Comparison of ENCODE assay signal across 8 cellular contexts in the genomic region with DNA sequence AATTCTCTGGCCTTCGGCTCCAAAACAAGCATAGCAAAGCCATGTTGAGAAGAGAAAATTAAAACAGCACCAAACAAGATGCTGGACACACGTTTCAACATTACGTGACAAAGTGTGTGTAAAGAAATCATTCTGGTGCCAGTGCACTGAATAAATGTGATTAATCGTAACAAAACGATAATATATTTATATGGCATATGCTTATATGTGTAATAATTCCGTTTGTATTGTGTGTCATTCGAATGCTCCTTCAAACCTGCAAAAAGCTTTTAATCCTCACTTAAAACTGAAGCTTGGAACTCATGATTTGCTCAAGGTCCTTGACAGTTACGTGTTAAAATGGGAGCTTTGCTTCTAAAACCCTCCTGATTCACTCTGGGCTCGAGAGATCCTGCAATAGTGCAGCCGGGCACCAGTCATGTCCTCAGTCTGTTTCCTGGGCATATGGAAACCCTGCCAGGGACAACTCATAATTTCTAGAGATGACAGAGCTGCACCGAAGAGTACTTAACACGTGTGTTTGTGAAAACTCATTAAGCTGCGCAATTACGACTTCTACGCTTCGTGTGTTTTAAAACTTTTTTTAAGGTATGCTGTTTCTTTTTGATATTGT. TPM values are rescaled to one million over a fixed set of nuclear protein-coding genes. Genes with fewer than 3 reads are reported as not detected.
DNase-seq lines count a peak whose midpoint lies in the region; ATAC-seq, FAIRE-seq and TF ChIP-seq lines count a peak whose summit lies in the region.

No MANE protein-coding gene starts in this region.

- POLR2A ChIA-PET in IMR-90 (lab: Charles Lee; ENCODE audit: unreplicated experiment), result interaction anchor here (0.7 to 1.3 kb wide), 3 partner anchors 14 to 39 kb away, joined by 3 to 4 read pairs (median 4); no protein-coding TSS in a partner anchor
- POLR2A ChIA-PET in MCF 10A (lab: Yijun Ruan, JAX), result interaction anchor here (0.5 to 6.2 kb wide), 26 partner anchors 8 to 644 kb away, joined by 3 to 108 read pairs (median 4); a partner anchor contains a TSS
- POLR2A ChIA-PET in naive thymus-derived CD8-positive, alpha-beta T cell (lab: Charles Lee), result interaction anchor here (0.6 to 5.2 kb wide), 32 partner anchors 10 to 1580 kb away, joined by 3 to 124 read pairs (median 4); a partner anchor contains a TSS

- peak overlapping the region; percentile 9 to 85 (median 43); a peak in 19 of 22 replicates for H3K4me2 ChIP-seq in BLaER1 treated with 17β-estradiol and CSF1 and Interleukin-3, amounts not matched to agents 10 nM and 100 nM
- peak overlapping the region; percentile 88 for H3K4me2 ChIP-seq in IMR-90 (ENCODE audit: low read depth, low read length)

- H3K4me3 ChIP-seq in BLaER1 treated with 17β-estradiol and CSF1 and Interleukin-3, amounts not matched to agents 10 nM and 100 nM, result peak overlapping the region in 1 of 10 experiments; percentile 95; a peak in 1 of 20 replicates
- H3K4me3 ChIP-seq in IMR-90 (ENCODE audit: insufficient read depth, low read depth, low read length), result peak overlapping the region; percentile 51

- peak overlapping the region; percentile 16; the same call in 1 of the 2 replicates for H3K4ac ChIP-seq in IMR-90 (ENCODE audit: low read depth, low read length)

- H3K27me3 Mint-ChIP-seq in MCF 10A (ENCODE audit: insufficient read depth, unreplicated experiment), result no peaks in the 10 kb centered on the region
- no peaks in the 10 kb centered on the region for H3K27me3 Mint-ChIP-seq in naive thymus-derived CD8-positive, alpha-beta T cell

- 11% methylated on average over 3 of the region's 16 CpGs; no CpG with 5 or more reads in 1 of the 2 experiments for WGBS in IMR-90 (ENCODE audit: extremely low coverage in 2 of 2, insufficient read length in 1 of 2), 2 experiments

- intact Hi-C loops in IMR-90 (cut with micrococcal nuclease) (loop anchor here (1.0 to 10.0 kb wide), 3 partner anchors 41 to 245 kb away; a partner anchor contains a TSS), MCF 10A (cut with micrococcal nuclease) (loop anchor here (1.0 to 5.0 kb wide), 3 partner anchors 41 to 242 kb away; a partner anchor contains a TSS)

- H3K56ac ChIP-seq in IMR-90 (ENCODE audit: extremely low read depth, insufficient read depth, low read length), result no peak overlapping the region

- H3K27me3 ChIP-seq in BLaER1 treated with 17β-estradiol and CSF1 and Interleukin-3, amounts not matched to agents 10 nM and 100 nM, result no peaks in the 10 kb centered on the region
- H3K27me3 ChIP-seq in IMR-90 (ENCODE audit: control insufficient read depth, insufficient read depth, low read length), result no peaks in the 10 kb centered on the region

- FAIRE-seq in GM19239 (lab: Jason Lieb, UNC), result no peak

- TF ChIP-seq CTCF in IMR-90 (conservative IDR thresholded peaks at IDR 0.05; ENCODE audit: low read depth, low read length) (no peak), MCF 10A (IDR thresholded peaks at IDR 0.05; ENCODE audit: unreplicated experiment) (no peak), GM13977 (IDR thresholded peaks at IDR 0.05; ENCODE audit: extremely low read depth, insufficient read depth, missing control alignments) (no peak)

- H3K36me3 ChIP-seq in BLaER1 treated with 17β-estradiol and CSF1 and Interleukin-3, amounts not matched to agents 10 nM and 100 nM, result peaks cover 32 to 76% (median 64%) of the 10 kb centered on the region in 11 experiments
- H3K36me3 ChIP-seq in IMR-90 (ENCODE audit: control insufficient read depth, insufficient read depth, low read length), result peaks cover 26% of the 10 kb centered on the region

- peak overlapping the region; percentile 35 for H3K14ac ChIP-seq in IMR-90 (replicated peaks; ENCODE audit: low read depth, low read length)

- peaks cover 19% of the 10 kb centered on the region for H3K4me1 Mint-ChIP-seq in MCF 10A (ENCODE audit: insufficient read depth, unreplicated experiment)
- peaks cover 27 to 49% (median 44%) of the 10 kb centered on the region in 4 donors for H3K4me1 Mint-ChIP-seq in naive thymus-derived CD8-positive, alpha-beta T cell

- 0 out of 3 replicates have a peak overlapping the region, but pooled peaks have one; percentile 3 for H2BK15ac ChIP-seq in IMR-90 (ENCODE audit: low read depth, low read length)

- no peak overlapping the region for H3K27ac ChIP-seq in BLaER1 treated with 17β-estradiol and CSF1 and Interleukin-3, amounts not matched to agents 10 nM and 100 nM
- H3K27ac ChIP-seq in IMR-90 (ENCODE audit: insufficient read depth, low read length), result no peak overlapping the region

- peak overlapping the region; percentile 95 for H3K4me3 Mint-ChIP-seq in MCF 10A (ENCODE audit: unreplicated experiment)
- H3K4me3 Mint-ChIP-seq in naive thymus-derived CD8-positive, alpha-beta T cell, result peak overlapping the region; percentile 90 to 100 (median 98)

- 0 out of 2 replicates have a peak overlapping the region, but pooled peaks have one; percentile 14 for H2AK5ac ChIP-seq in IMR-90 (ENCODE audit: low read depth, low read length)

- ATAC-seq in IMR-90 (ENCODE audit: low read depth) (no peak), GM18505 (IDR thresholded peaks at IDR 0.05; ENCODE audit: unreplicated experiment) (no peak)
- no peak for ATAC-seq in naive thymus-derived CD8-positive, alpha-beta T cell

- H3K79me1 ChIP-seq in IMR-90 (ENCODE audit: low read depth in 1 of 2, low read length in 2 of 2), result peaks cover 0 to 40% of the 10 kb centered on the region in 2 experiments; a peak in 2 of 4 replicates

- H3K36me3 Mint-ChIP-seq in MCF 10A (ENCODE audit: insufficient read depth, unreplicated experiment), result peaks cover 59% of the 10 kb centered on the region
- peaks cover 0 to 38% (median 18%) of the 10 kb centered on the region in 3 donors for H3K36me3 Mint-ChIP-seq in naive thymus-derived CD8-positive, alpha-beta T cell

- in situ Hi-C loops in IMR-90 (cut with MboI; ENCODE audit: low sequenced_read_pairs), result loop anchor here (25.0 kb wide), 1 partner anchor 768 kb away; a partner anchor contains a TSS
- in situ Hi-C loops in GM13977 (cut with MboI; ENCODE audit: low pct_unique_long_range_greater_than_20kb, low sequenced_read_pairs, unreplicated experiment), result loop anchor here (10.0 kb wide), 1 partner anchor 135 kb away; no protein-coding TSS in a partner anchor

- H3K4me1 ChIP-seq in BLaER1 treated with 17β-estradiol and CSF1 and Interleukin-3, amounts not matched to agents 10 nM and 100 nM, result peaks cover 37 to 66% (median 52%) of the 10 kb centered on the region in 10 experiments
- peaks cover 12% of the 10 kb centered on the region for H3K4me1 ChIP-seq in IMR-90 (ENCODE audit: control insufficient read depth, insufficient read depth, low read length)

- TF ChIP-seq POLR2A in IMR-90 (IDR thresholded peaks at IDR 0.05; ENCODE audit: low read depth, low read length) (no peak), GM18505 (IDR thresholded peaks at IDR 0.05; ENCODE audit: borderline replicate concordance, extremely low read depth, insufficient read depth, insufficient read length) (no peak)

- peak overlapping the region; percentile 32 to 85 for H4K8ac ChIP-seq in IMR-90 (ENCODE audit: low read depth in 2 of 2, low read length in 2 of 2)

- peak overlapping the region; percentile 97 for H3K27ac Mint-ChIP-seq in MCF 10A (ENCODE audit: low read depth, unreplicated experiment)
- peak overlapping the region; percentile 46 to 99 (median 94) for H3K27ac Mint-ChIP-seq in naive thymus-derived CD8-positive, alpha-beta T cell

- H2BK120ac ChIP-seq in IMR-90 (ENCODE audit: low read depth, low read length), result no peak overlapping the region

- peak overlapping the region; percentile 24; the same call in 1 of the 2 replicates for H4K5ac ChIP-seq in IMR-90 (ENCODE audit: low read depth, low read length)

- peak overlapping the region in 8 of 11 experiments; percentile 21 to 98 (median 46); a peak in 8 of 22 replicates for H3K9ac ChIP-seq in BLaER1 treated with 17β-estradiol and CSF1 and Interleukin-3, amounts not matched to agents 10 nM and 100 nM
- peak overlapping the region; percentile 45; the same call in 1 of the 2 replicates for H3K9ac ChIP-seq in IMR-90 (ENCODE audit: low read depth, low read length)

- BruUV-seq in IMR-90 (replicated peaks; lab: Mats Ljungman, UMichigan) (no TSS peak), MCF 10A (replicated peaks; lab: Mats Ljungman, UMichigan) (no TSS peak)

- H4K20me1 ChIP-seq in BLaER1 treated with 17β-estradiol and CSF1 and Interleukin-3, amounts not matched to agents 10 nM and 100 nM, result peaks cover 36 to 82% (median 46%) of the 10 kb centered on the region in 11 experiments; a peak in 21 of 22 replicates
- peaks cover 56% of the 10 kb centered on the region for H4K20me1 ChIP-seq in IMR-90 (ENCODE audit: insufficient read depth, low read length)

- H3K9me3 ChIP-seq in BLaER1 treated with 17β-estradiol and CSF1 and Interleukin-3, amounts not matched to agents 10 nM and 100 nM (replicated peaks in 1 of 11), result peaks cover 10 to 17% (median 16%) of the 10 kb centered on the region in 11 experiments
- peaks cover 5% of the 10 kb centered on the region; the same call in 1 of the 2 replicates for H3K9me3 ChIP-seq in IMR-90 (ENCODE audit: control insufficient read depth, insufficient read depth, low read length)

- H2AFZ ChIP-seq in IMR-90 (replicated peaks; ENCODE audit: low read length, poor library complexity), result peak overlapping the region; percentile 76

- H3K18ac ChIP-seq in IMR-90 (ENCODE audit: low read depth, low read length), result peak overlapping the region; percentile 20; the same call in 1 of the 2 replicates

- H2BK5ac ChIP-seq in IMR-90 (ENCODE audit: low read depth, low read length, poor library complexity, severe bottlenecking), result peak overlapping the region; percentile 40

- TF ChIP-seq RAD21 in IMR-90 (IDR thresholded peaks at IDR 0.05; ENCODE audit: low read length), result no peak

- H3K9me3 Mint-ChIP-seq in MCF 10A (ENCODE audit: unreplicated experiment), result no peaks in the 10 kb centered on the region
- H3K9me3 Mint-ChIP-seq in naive thymus-derived CD8-positive, alpha-beta T cell, result no peaks in the 10 kb centered on the region

- CTCF ChIA-PET in IMR-90 (lab: Yijun Ruan, JAX), result interaction anchor here (0.6 to 1.7 kb wide), 8 partner anchors 8 to 136 kb away, joined by 3 to 7 read pairs (median 3); no protein-coding TSS in a partner anchor
- CTCF ChIA-PET in MCF 10A (lab: Yijun Ruan, JAX), result interaction anchor here (0.6 to 3.5 kb wide), 17 partner anchors 10 to 646 kb away, joined by 3 to 30 read pairs (median 4); no protein-coding TSS in a partner anchor

- peak overlapping the region; percentile 1 for H2AK9ac ChIP-seq in IMR-90 (replicated peaks; ENCODE audit: low read depth, low read length, poor library complexity)

- H4K91ac ChIP-seq in IMR-90 (ENCODE audit: insufficient read depth, low read depth, low read length), result 0 out of 2 replicates have a peak overlapping the region, but pooled peaks have one; percentile 4

- peaks cover 13% of the 10 kb centered on the region for H3K9me1 ChIP-seq in IMR-90 (ENCODE audit: insufficient read depth, low read length)

- DNase-seq in IMR-90 (no peak), MCF 10A (ENCODE audit: unreplicated experiment) (no peak), GM19239 (ENCODE audit: insufficient read length, low spot score) (no peak), cerebellar cortex (ENCODE audit: low spot score) (no peak), GM13977 (ENCODE audit: low spot score) (no peak)
- no peak for DNase-seq in naive thymus-derived CD8-positive, alpha-beta T cell

- H2BK20ac ChIP-seq in IMR-90 (ENCODE audit: low read depth, low read length), result no peak overlapping the region

- dilution Hi-C loops in IMR-90 (cut with HindIII; ENCODE audit: low sequenced_read_pairs, unreplicated experiment), result no loop called here

- peak overlapping the region; percentile 39; the same call in 1 of the 2 replicates for H3K23ac ChIP-seq in IMR-90 (ENCODE audit: low read depth, low read length)

RNA-seq across cellular contexts. Expression of a gene that starts 0.7 kb away (rescaled TPM):
- total RNA-seq in IMR-90 (2012; rRNA removed), result 40.8 and 44.6 TPM in 2 replicates
- 41.0 and 43.1 TPM in 2 replicates for polyA plus RNA-seq in IMR-90 (2012; rRNA removed)
- 18.5 and 19.3 TPM in 2 replicates for polyA plus RNA-seq in IMR-90 (2012; cell fraction: cytosol; rRNA removed)
- polyA plus RNA-seq in IMR-90 (2012; cell fraction: nucleus; rRNA removed; ENCODE audit: low replicate concordance), result 207 and 357 TPM in 2 replicates
- total RNA-seq in MCF 10A (2022), result 84.7 and 89.0 TPM in 2 replicates
- total RNA-seq in naive thymus-derived CD8-positive, alpha-beta T cell, result 100 to 1,000 TPM; 231 to 232 TPM
- polyA plus RNA-seq in naive thymus-derived CD8-positive, alpha-beta T cell, result 10 to 100 TPM; 38.7 to 80.7 (median 40.6) TPM

RNA-seq across cellular contexts. Expression of a gene that starts 30.2 kb away (rescaled TPM):
- 0.90 and 1.1 TPM in 2 replicates for total RNA-seq in IMR-90 (2012; rRNA removed)
- 27.1 and 31.6 TPM in 2 replicates for polyA plus RNA-seq in IMR-90 (2012; rRNA removed)
- polyA plus RNA-seq in IMR-90 (2012; cell fraction: cytosol; rRNA removed), result 13.7 and 31.4 TPM in 2 replicates
- 38.0 and 74.0 TPM in 2 replicates for polyA plus RNA-seq in IMR-90 (2012; cell fraction: nucleus; rRNA removed; ENCODE audit: low replicate concordance)
- 46.4 and 46.5 TPM in 2 replicates for total RNA-seq in MCF 10A (2022)
- 10 to 100 TPM; 30.3 to 32.6 TPM for total RNA-seq in naive thymus-derived CD8-positive, alpha-beta T cell
- polyA plus RNA-seq in naive thymus-derived CD8-positive, alpha-beta T cell, result 1 to 10 TPM in 1 of 3 donors, under 1 TPM in 2; 0.57 to 2.0 (median 0.75) TPM

RNA-seq across cellular contexts. Expression of a gene that starts 39.9 kb away (rescaled TPM):
- total RNA-seq in IMR-90 (2012; rRNA removed) (12.2 and 16.9 TPM in 2 replicates), MCF 10A (2022) (31.1 and 37.8 TPM in 2 replicates)
- 13.4 and 14.8 TPM in 2 replicates for polyA plus RNA-seq in IMR-90 (2012; rRNA removed)
- 7.5 and 7.6 TPM in 2 replicates for polyA plus RNA-seq in IMR-90 (2012; cell fraction: cytosol; rRNA removed)
- 49.7 and 58.6 TPM in 2 replicates for polyA plus RNA-seq in IMR-90 (2012; cell fraction: nucleus; rRNA removed; ENCODE audit: low replicate concordance)
- total RNA-seq in naive thymus-derived CD8-positive, alpha-beta T cell, result 10 to 100 TPM; 74.2 to 86.9 TPM
- 10 to 100 TPM; 12.8 to 16.7 (median 14.2) TPM for polyA plus RNA-seq in naive thymus-derived CD8-positive, alpha-beta T cell

RNA-seq across cellular contexts. Expression of a gene that starts 44.8 kb away (rescaled TPM):
- not detected in 2 replicates for total RNA-seq in IMR-90 (2012; rRNA removed)
- 0.07 TPM in 1 of 2 replicates, not detected in the other for polyA plus RNA-seq in IMR-90 (2012; rRNA removed)
- polyA plus RNA-seq in IMR-90 (2012; cell fraction: cytosol; rRNA removed), result 0.04 and 0.05 TPM in 2 replicates
- polyA plus RNA-seq in IMR-90 (2012; cell fraction: nucleus; rRNA removed; ENCODE audit: low replicate concordance), result 0.05 and 0.07 TPM in 2 replicates
- total RNA-seq in MCF 10A (2022), result not detected in 2 replicates
- 100 to 1,000 TPM; 218 TPM for total RNA-seq in naive thymus-derived CD8-positive, alpha-beta T cell
- 100 to 1,000 TPM in 1 of 3 donors, 10 to 100 TPM in 2; 50.5 to 159 (median 98.9) TPM for polyA plus RNA-seq in naive thymus-derived CD8-positive, alpha-beta T cell

RNA-seq across cellular contexts. Expression of a gene that starts 59.8 kb away (rescaled TPM):
- total RNA-seq in IMR-90 (2012; rRNA removed), result not detected in 2 replicates
- not detected in 2 replicates for polyA plus RNA-seq in IMR-90 (2012; rRNA removed)
- not detected in 2 replicates for polyA plus RNA-seq in IMR-90 (2012; cell fraction: cytosol; rRNA removed)
- not detected in 2 replicates for polyA plus RNA-seq in IMR-90 (2012; cell fraction: nucleus; rRNA removed; ENCODE audit: low replicate concordance)
- not detected in 2 replicates for total RNA-seq in MCF 10A (2022)
- under 1 TPM; 0.69 to 0.70 TPM for total RNA-seq in naive thymus-derived CD8-positive, alpha-beta T cell
- polyA plus RNA-seq in naive thymus-derived CD8-positive, alpha-beta T cell, result under 1 TPM; 0.37 to 0.72 (median 0.42) TPM

Comparison
In these comparisons a context has a peak if more than half of its experiments do, and no peak if none do; other contexts are left out.
1. RNA of a gene that starts 30.2 kb away (total RNA-seq): 46.4 to 46.5 TPM in MCF 10A and 30.3 to 32.6 TPM in naive thymus-derived CD8-positive, alpha-beta T cell; 0.90 to 1.1 TPM in IMR-90; every median in the first group is over 10 times any median in the second.